11 cellular contexts compared by ENCODE assay signal in the genomic region with DNA sequence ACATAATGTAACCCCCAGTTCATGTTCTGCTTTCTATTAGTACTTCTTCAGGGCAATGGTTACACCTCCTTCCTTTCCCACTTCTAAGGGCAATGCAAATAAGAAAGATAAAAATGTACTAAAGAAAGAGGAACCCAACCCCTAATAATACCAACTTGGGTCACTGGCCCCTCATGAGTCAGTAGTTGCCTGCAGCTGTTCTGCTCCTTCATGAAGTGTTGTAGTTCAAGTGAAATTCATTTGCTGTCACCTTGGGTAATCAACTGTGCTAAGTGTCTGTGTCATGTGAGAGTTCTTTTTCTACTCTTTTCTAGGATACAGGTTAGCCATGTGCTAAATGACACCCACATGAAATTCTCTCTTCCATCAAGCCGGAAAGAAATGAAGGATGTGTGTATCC.
DNase-seq lines count a peak whose midpoint lies in the region; ATAC-seq and TF ChIP-seq lines count a peak whose summit lies in the region.
"Had no signal": no experiment of that assay in that cellular context is flagged by ENCODE, and none has a peak within 500 bp of the region (broad histone marks: within the 10 kb centered on the region; RNA-seq: fewer than 3 reads in every experiment).

No MANE protein-coding gene starts in this region.

- TF ChIP-seq CTCF in natural killer cell (IDR thresholded peaks at IDR 0.05), result no peak

- H3K36me3 Mint-ChIP-seq in natural killer cell treated with Interleukin-12 subunit alpha and Interleukin-12 subunit beta and Interleukin-15 and Interleukin-18, amount 100 ng/mL, for 72 hours, result peaks cover 12% of the 10 kb centered on the region
- peaks cover 13% of the 10 kb centered on the region for H3K36me3 Mint-ChIP-seq in natural killer cell

- H3K27me3 Mint-ChIP-seq in natural killer cell treated with Interleukin-12 subunit alpha and Interleukin-12 subunit beta and Interleukin-15 and Interleukin-18, amount 100 ng/mL, for 72 hours, result no peaks in the 10 kb centered on the region
- no peaks in the 10 kb centered on the region for H3K27me3 Mint-ChIP-seq in natural killer cell (ENCODE audit: low read depth in 2 of 2)

- DNase-seq in natural killer cell treated with Interleukin-12 subunit alpha and Interleukin-12 subunit beta and Interleukin-15 and Interleukin-18, amount 100 ng/mL, for 72 hours (ENCODE audit: low spot score), result no peak
- DNase-seq in natural killer cell (no peak), NOMO-1 treated with dmso at 0.1 percent for 144 hours (lab: John Stamatoyannopoulos, UW; ENCODE audit: unreplicated experiment) (peak; percentile 91), GM03348 (ENCODE audit: low spot score) (no peak), NCI-H69 (lab: John Stamatoyannopoulos, UW) (no peak), hypothalamus (lab: John Stamatoyannopoulos, UW) (no peak)
- DNase-seq in NK-92 treated with Interleukin-12 subunit alpha and Interleukin-12 subunit beta, amount 100 ng/mL, for 24 hours (lab: John Stamatoyannopoulos, UW), result no peak
- DNase-seq: activated T-cell treated with anti-CD3 and anti-CD28 coated beads for 4 hours, PC-3 had no signal

- H3K27ac Mint-ChIP-seq in natural killer cell treated with Interleukin-12 subunit alpha and Interleukin-12 subunit beta and Interleukin-15 and Interleukin-18, amount 100 ng/mL, for 72 hours, result peak overlapping the region; percentile 12 to 16
- peak overlapping the region in 1 of 2 donors; percentile 74 for H3K27ac Mint-ChIP-seq in natural killer cell

- peaks cover 37% of the 10 kb centered on the region in 2 donors for H3K4me1 Mint-ChIP-seq in natural killer cell treated with Interleukin-12 subunit alpha and Interleukin-12 subunit beta and Interleukin-15 and Interleukin-18, amount 100 ng/mL, for 72 hours (ENCODE audit: low read depth in 2 of 2)
- H3K4me1 Mint-ChIP-seq in natural killer cell, result peaks cover 34 to 45% of the 10 kb centered on the region in 2 donors

- intact Hi-C loops in natural killer cell (cut with micrococcal nuclease), result loop anchor here (5.0 kb wide), 1 partner anchor 33 kb away; no protein-coding TSS in a partner anchor

- H3K9me3 Mint-ChIP-seq in natural killer cell treated with Interleukin-12 subunit alpha and Interleukin-12 subunit beta and Interleukin-15 and Interleukin-18, amount 100 ng/mL, for 72 hours, result no peaks in the 10 kb centered on the region
- H3K9me3 Mint-ChIP-seq in natural killer cell, result no peaks in the 10 kb centered on the region

- no peak for ATAC-seq in natural killer cell treated with Interleukin-12 subunit alpha and Interleukin-12 subunit beta and Interleukin-15 and Interleukin-18, amount 100 ng/mL, for 72 hours
- no peak for ATAC-seq in natural killer cell
- peak; percentile 83 for ATAC-seq in HG02981 (IDR thresholded peaks at IDR 0.05; ENCODE audit: unreplicated experiment)
- ATAC-seq: HCT116, PC-3 had no signal

- no peak overlapping the region for H3K4me3 Mint-ChIP-seq in natural killer cell treated with Interleukin-12 subunit alpha and Interleukin-12 subunit beta and Interleukin-15 and Interleukin-18, amount 100 ng/mL, for 72 hours
- no peak overlapping the region for H3K4me3 Mint-ChIP-seq in natural killer cell
